Comparison of ENCODE assay signal across 12 cellular contexts in genomic region chr13:23506071-23506820, GRCh38.
DNase-seq lines count a peak whose midpoint lies in the region; ATAC-seq and TF ChIP-seq lines count a peak whose summit lies in the region.
"Had no signal": no experiment of that assay in that cellular context is flagged by ENCODE, and none has a peak within 500 bp of the region (broad histone marks: within the 10 kb centered on the region; RNA-seq: fewer than 3 reads in every experiment).

No MANE protein-coding gene starts in this region.

- no peaks in the 10 kb centered on the region for H3K27me3 ChIP-seq in neuronal stem cell (ENCODE audit: control insufficient read depth in 3 of 3, insufficient read depth in 3 of 3, low read depth in 1 of 3, low read length in 3 of 3)

- TF ChIP-seq CTCF in foreskin fibroblast (IDR thresholded peaks at IDR 0.05; ENCODE audit: low read depth, low read length), result no peak

- peak overlapping the region; percentile 30 for H2AFZ ChIP-seq in neuronal stem cell (ENCODE audit: low read length)

- H3K4me3 ChIP-seq in foreskin fibroblast (ENCODE audit: low read depth in 1 of 2, low read length in 2 of 2) (no peak overlapping the region), neuronal stem cell (ENCODE audit: low read length in 2 of 2) (no peak overlapping the region)

- H2BK5ac ChIP-seq in neuronal stem cell (ENCODE audit: low read length), result no peak overlapping the region

- DNase-seq in EH (ENCODE audit: low read depth) (peak; percentile 88), SK-N-DZ (ENCODE audit: low spot score) (peak; percentile 88), foreskin fibroblast (peak; percentile 41 to 73), neuronal stem cell (ENCODE audit: low spot score) (no peak), NCI-H510A treated with DMSO at 0.1 percent for 48 hours (lab: John Stamatoyannopoulos, UW) (no peak)
- no peak for DNase-seq in activated naive CD4-positive, alpha-beta T cell treated with Interleukin-2 at 50 U/mL for 16 hours
- DNase-seq: activated CD8-positive, alpha-beta memory T cell treated with anti-CD3 and anti-CD28 coated beads for 24 hours; activated naive CD8-positive, alpha-beta T cell treated with anti-CD3 and anti-CD28 coated beads, Interleukin-2, amount 10 ng/mL, durations not matched to agents 7 days and 5 days; midbrain; NCI-H2029 had no signal

- no peak for ATAC-seq in HG03342 (IDR thresholded peaks at IDR 0.05; ENCODE audit: unreplicated experiment)
- no peak for ATAC-seq in HG03442 (IDR thresholded peaks at IDR 0.05; ENCODE audit: unreplicated experiment)

- no peak overlapping the region for H3K14ac ChIP-seq in neuronal stem cell (ENCODE audit: low read length)

- H3K4me1 ChIP-seq in neuronal stem cell (ENCODE audit: control insufficient read depth in 2 of 2, insufficient read depth in 1 of 2, low read depth in 1 of 2, low read length in 2 of 2), result peaks cover 11 to 14% of the 10 kb centered on the region in 2 donors

- H3K36me3 ChIP-seq in neuronal stem cell (replicated peaks in 1 of 2; ENCODE audit: control insufficient read depth in 2 of 2, insufficient read depth in 2 of 2, low read length in 2 of 2), result no peaks in the 10 kb centered on the region

- no peak overlapping the region for H3K27ac ChIP-seq in neuronal stem cell (replicated peaks; ENCODE audit: low read length)

- H4K8ac ChIP-seq in neuronal stem cell (ENCODE audit: low read depth, low read length), result no peak overlapping the region

- H2BK12ac ChIP-seq in neuronal stem cell (ENCODE audit: low read length), result no peak overlapping the region

- no peak overlapping the region for H4K91ac ChIP-seq in neuronal stem cell (ENCODE audit: low read depth, low read length, poor library complexity)

- H3K9ac ChIP-seq in neuronal stem cell (ENCODE audit: low read depth, low read length, poor library complexity), result no peak overlapping the region

- no peak overlapping the region for H2BK120ac ChIP-seq in neuronal stem cell (ENCODE audit: low read depth, low read length)

- no peak overlapping the region for H3K4ac ChIP-seq in neuronal stem cell (ENCODE audit: low read length)

- no peak overlapping the region for H2BK15ac ChIP-seq in neuronal stem cell (ENCODE audit: low read length)

- H2AK5ac ChIP-seq in neuronal stem cell (ENCODE audit: low read depth, low read length), result no peak overlapping the region

- no peaks in the 10 kb centered on the region for H3K79me1 ChIP-seq in neuronal stem cell (ENCODE audit: low read depth, low read length)

- no peak overlapping the region for H3K23ac ChIP-seq in neuronal stem cell (ENCODE audit: low read depth, low read length, poor library complexity)

- H3K4me2 ChIP-seq in neuronal stem cell (ENCODE audit: insufficient read depth, low read length, poor library complexity, severe bottlenecking), result no peak overlapping the region

- H3K18ac ChIP-seq in neuronal stem cell (ENCODE audit: low read length), result no peak overlapping the region

- H3K9me3 ChIP-seq in neuronal stem cell (replicated peaks in 1 of 2; ENCODE audit: control insufficient read depth in 2 of 2, insufficient read depth in 1 of 2, low read depth in 1 of 2, low read length in 2 of 2), result no peaks in the 10 kb centered on the region

- WGBS in neuronal stem cell (ENCODE audit: extremely low coverage in 2 of 2, insufficient read length in 2 of 2, insufficient replicate concordance in 1 of 2), 2 donors, result no CpG with 5 or more reads among the region's 8 CpGs

Comparison
In these comparisons a context has a peak if more than half of its experiments do, and no peak if none do; other contexts are left out.
1. DNase-seq: peak in EH (single experiment), SK-N-DZ (single experiment) and foreskin fibroblast (2 of 2); none in neuronal stem cell (single experiment), NCI-H510A treated with DMSO at 0.1 percent for 48 hours (single experiment) and activated naive CD4-positive, alpha-beta T cell treated with Interleukin-2 at 50 U/mL for 16 hours (single experiment).